11 cellular contexts compared by ENCODE assay signal in the genomic region with DNA sequence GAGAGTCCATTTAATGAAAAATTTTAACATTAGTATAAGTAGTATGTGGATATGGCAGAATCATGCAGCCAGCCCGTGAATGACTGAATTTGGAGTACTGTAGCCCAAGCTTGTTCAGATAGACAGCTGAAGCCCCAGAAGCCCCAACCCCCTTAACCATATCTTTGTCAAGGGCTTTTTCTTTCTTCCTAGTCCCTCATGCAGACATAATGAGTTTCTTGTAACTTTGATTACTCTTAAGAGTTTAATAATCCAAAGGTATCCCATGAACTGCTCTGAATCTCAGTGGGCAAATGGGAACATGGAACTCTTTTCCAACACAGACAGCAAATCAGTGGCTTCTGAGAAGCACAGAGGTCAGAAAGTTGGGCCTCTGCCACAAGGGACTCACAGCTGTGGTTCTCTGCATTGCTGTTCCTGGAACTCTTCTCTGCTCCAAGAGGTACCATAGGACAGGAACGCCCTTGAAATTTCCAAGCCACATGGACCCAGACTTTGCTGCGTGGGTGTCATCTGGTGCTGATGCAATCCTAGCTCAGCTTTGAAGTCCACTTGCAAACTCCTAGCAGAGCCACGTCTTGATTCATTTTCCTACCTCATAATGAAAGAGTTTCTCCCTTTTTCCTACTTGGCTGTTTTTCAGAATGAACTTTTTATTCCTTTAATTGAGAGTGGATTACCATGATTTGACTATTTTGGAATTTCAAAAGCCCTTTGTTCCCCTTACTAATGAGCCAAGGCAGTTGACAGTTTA. TPM values are rescaled to one million over a fixed set of nuclear protein-coding genes. Genes with fewer than 3 reads are reported as not detected.
A peak's percentile ranks its signal among the peaks of the same experiment; 100 is the strongest.
DNase-seq lines count a peak whose midpoint lies in the region; ATAC-seq, FAIRE-seq and TF ChIP-seq lines count a peak whose summit lies in the region.
"Had no signal": no experiment of that assay in that cellular context is flagged by ENCODE, and none has a peak within 500 bp of the region (broad histone marks: within the 10 kb centered on the region; RNA-seq: fewer than 3 reads in every experiment).

No MANE protein-coding gene starts in this region.

- FAIRE-seq in frontal cortex (lab: Jason Lieb, UNC): no peak

- H3K9me3 ChIP-seq in HEK293 (ENCODE audit: control insufficient read depth, insufficient read depth, low read depth, low read length) (no peaks in the 10 kb centered on the region), ascending aorta (no peaks in the 10 kb centered on the region), subcutaneous abdominal adipose tissue (ENCODE audit: control insufficient read depth in 5 of 5, low read length in 5 of 5) (no peaks in the 10 kb centered on the region)

- H3K4me1 ChIP-seq in HEK293 (ENCODE audit: control insufficient read depth, insufficient read depth, low read length) (no peaks in the 10 kb centered on the region), ascending aorta (peaks cover 3 to 5% of the 10 kb centered on the region in 2 donors), subcutaneous abdominal adipose tissue (ENCODE audit: control insufficient read depth in 5 of 5, insufficient read depth in 5 of 5, low read length in 5 of 5) (peaks cover 12 to 48% (median 37%) of the 10 kb centered on the region in 5 donors)

- peaks cover 0 to 4% of the 10 kb centered on the region in 2 experiments; a peak in 2 of 3 replicates for H3K36me3 ChIP-seq in HEK293 (ENCODE audit: control insufficient read depth in 2 of 2, insufficient read depth in 1 of 2, low read length in 2 of 2)
- H3K36me3 ChIP-seq in ascending aorta: peaks cover 3 to 12% of the 10 kb centered on the region in 2 donors
- peaks cover 0 to 2% (median 0%) of the 10 kb centered on the region in 5 donors for H3K36me3 ChIP-seq in subcutaneous abdominal adipose tissue (ENCODE audit: control insufficient read depth in 5 of 5, insufficient read depth in 5 of 5, low read length in 5 of 5)

- DNase-seq in ascending aorta (ENCODE audit: low spot score in 2 of 2): peak in 1 of 2 donors; percentile 72
- peak; percentile 70 for DNase-seq in left ventricle myocardium superior
- no peak for DNase-seq in foreskin melanocyte
- DNase-seq in frontal cortex (ENCODE audit: low spot score in 2 of 2): no peak
- DNase-seq: activated CD4-positive, CD25-positive, alpha-beta regulatory T cell; amniotic stem cell; NCI-H2081 treated with DMSO at 0.1 percent for 48 hours had no signal

- intact Hi-C loops in ascending aorta (cut with DNase I) (no loop called here), left ventricle myocardium superior (cut with micrococcal nuclease) (no loop called here)

- peak; percentile 90 for ATAC-seq in left ventricle myocardium superior
- ATAC-seq in HG03045 (IDR thresholded peaks at IDR 0.05; ENCODE audit: unreplicated experiment): no peak
- ATAC-seq: esophagus mucosa had no signal

- POLR2A ChIA-PET in HEK293 (lab: Yijun Ruan, JAX): interaction anchor here (0.9 kb wide), 1 partner anchor 19 kb away, joined by 3 read pairs; no protein-coding TSS in a partner anchor

- no peak overlapping the region for H3K27ac ChIP-seq in HEK293 (ENCODE audit: extremely low read depth, low read depth, low read length)
- H3K27ac ChIP-seq in ascending aorta: peak overlapping the region; percentile 0 to 20
- H3K27ac ChIP-seq in subcutaneous abdominal adipose tissue (ENCODE audit: low read depth, low read length): peak overlapping the region; percentile 86

- H3K4me3 ChIP-seq in HEK293 (ENCODE audit: low read depth, low read length) (no peak overlapping the region), ascending aorta (no peak overlapping the region), subcutaneous abdominal adipose tissue (ENCODE audit: low read depth in 1 of 5, low read length in 5 of 5) (no peak overlapping the region)

- peak overlapping the region in 1 of 5 donors; percentile 65 for H3K9ac ChIP-seq in subcutaneous abdominal adipose tissue (ENCODE audit: low read length in 5 of 5)

- CTCF ChIA-PET in HEK293 (lab: Yijun Ruan, JAX): interaction anchor here (0.6 to 1.7 kb wide), 2 partner anchors 68 to 101 kb away, joined by 5 to 6 read pairs; no protein-coding TSS in a partner anchor

- H3K27me3 ChIP-seq in ascending aorta: no peaks in the 10 kb centered on the region
- H3K27me3 ChIP-seq in subcutaneous abdominal adipose tissue (ENCODE audit: control insufficient read depth in 5 of 5, insufficient read depth in 4 of 5, low read length in 5 of 5): no peaks in the 10 kb centered on the region

- TF ChIP-seq CTCF in HEK293 (tag by site-specific recombination; IDR thresholded peaks at IDR 0.05) (no peak), ascending aorta (IDR thresholded peaks at IDR 0.05) (no peak)

TF ChIP-seq in HEK293, 187 proteins besides CTCF, POLR2A, EP300 and RAD21:
- TF ChIP-seq OSR2 (tag by site-specific recombination; IDR thresholded peaks at IDR 0.05): no peak
- TF ChIP-seq ZFHX2 (tag by site-specific recombination; conservative IDR thresholded peaks at IDR 0.05): peak; percentile 32; the same call in 1 of the 2 replicates

RNA-seq across cellular contexts. Expression of a gene that starts 18.1 kb away (rescaled TPM):
- total RNA-seq in ascending aorta: 3.9 TPM
- 71.5 TPM for total RNA-seq in left ventricle myocardium superior
- 53.0 TPM for total RNA-seq in frontal cortex

RNA-seq across cellular contexts. Expression of a gene that starts 18.5 kb away (rescaled TPM):
- total RNA-seq in ascending aorta: 9.8 TPM
- 16.5 TPM for total RNA-seq in left ventricle myocardium superior
- 18.8 TPM for total RNA-seq in frontal cortex

Comparison
In these comparisons a context has a peak if more than half of its experiments do, and no peak if none do; other contexts are left out.
1. RNA of a gene that starts 18.1 kb away (total RNA-seq): 71.5 TPM in left ventricle myocardium superior (single experiment) and 53.0 TPM in frontal cortex (single experiment); 3.9 TPM in ascending aorta (single experiment); every median in the first group is over 10 times any median in the second.